In the genomic region with DNA sequence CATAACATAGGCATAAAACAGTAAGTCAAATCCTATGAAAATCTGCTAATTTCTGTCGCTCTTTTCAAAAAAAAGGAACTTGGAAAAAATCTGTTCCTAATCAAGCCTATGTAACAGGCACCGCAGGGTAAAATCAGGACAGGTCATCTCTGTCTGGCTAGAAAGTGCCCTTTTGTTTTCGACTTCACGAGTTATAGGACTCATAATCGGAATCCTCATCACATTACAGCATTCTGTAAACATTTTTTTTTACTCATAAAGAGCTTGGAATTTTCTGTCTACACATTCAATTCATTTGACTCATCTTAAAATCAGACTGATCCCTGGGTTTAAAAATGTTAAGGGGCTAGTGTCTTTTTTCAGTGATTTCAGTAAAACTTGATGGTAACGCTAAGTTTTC, we compare ENCODE assay signal across 1 cellular context.
A peak's percentile ranks its signal among the peaks of the same experiment; 100 is the strongest.
TF ChIP-seq lines count a peak whose summit lies in the region.

No MANE protein-coding gene starts in this region.

TF ChIP-seq in SK-N-SH, 30 proteins besides CTCF, POLR2A, EP300 and RAD21 (continued from another document):
- TF ChIP-seq, protein P1, sequence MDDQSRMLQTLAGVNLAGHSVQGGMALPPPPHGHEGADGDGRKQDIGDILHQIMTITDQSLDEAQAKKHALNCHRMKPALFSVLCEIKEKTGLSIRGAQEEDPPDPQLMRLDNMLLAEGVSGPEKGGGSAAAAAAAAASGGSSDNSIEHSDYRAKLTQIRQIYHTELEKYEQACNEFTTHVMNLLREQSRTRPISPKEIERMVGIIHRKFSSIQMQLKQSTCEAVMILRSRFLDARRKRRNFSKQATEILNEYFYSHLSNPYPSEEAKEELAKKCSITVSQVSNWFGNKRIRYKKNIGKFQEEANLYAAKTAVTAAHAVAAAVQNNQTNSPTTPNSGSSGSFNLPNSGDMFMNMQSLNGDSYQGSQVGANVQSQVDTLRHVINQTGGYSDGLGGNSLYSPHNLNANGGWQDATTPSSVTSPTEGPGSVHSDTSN (IDR thresholded peaks at IDR 0.05), result peak; percentile 80
- TF ChIP-seq TAF1 (IDR thresholded peaks at IDR 0.05; ENCODE audit: borderline replicate concordance, low read depth, low read length) (no peak), RXRA (IDR thresholded peaks at IDR 0.05; ENCODE audit: borderline replicate concordance, low read depth) (peak; percentile 88), SIN3A (IDR thresholded peaks at IDR 0.05; ENCODE audit: borderline replicate concordance, low read depth, low read length) (no peak), SMC3 (IDR thresholded peaks at IDR 0.05; ENCODE audit: low read depth, low read length) (no peak), NRF1 (IDR thresholded peaks at IDR 0.05; ENCODE audit: low read depth, low read length) (no peak), JUND (IDR thresholded peaks at IDR 0.05) (peak; percentile 90), ELF1 (IDR thresholded peaks at IDR 0.05) (no peak), TEAD4 (IDR thresholded peaks at IDR 0.05; ENCODE audit: borderline replicate concordance, insufficient read depth) (peak; percentile 93), FOSL2 (IDR thresholded peaks at IDR 0.05; ENCODE audit: borderline replicate concordance, low read depth) (peak; percentile 82), NFIC (IDR thresholded peaks at IDR 0.05; ENCODE audit: borderline replicate concordance) (peak; percentile 78), FOXM1 (IDR thresholded peaks at IDR 0.05; ENCODE audit: low read depth) (peak; percentile 80), YY1 (IDR thresholded peaks at IDR 0.05; ENCODE audit: low read depth) (0 out of 2 replicates have a peak, but pooled peaks have one; percentile 24), RCOR1 (IDR thresholded peaks at IDR 0.05; ENCODE audit: low read length) (peak; percentile 85)
- TF ChIP-seq, protein P2, sequence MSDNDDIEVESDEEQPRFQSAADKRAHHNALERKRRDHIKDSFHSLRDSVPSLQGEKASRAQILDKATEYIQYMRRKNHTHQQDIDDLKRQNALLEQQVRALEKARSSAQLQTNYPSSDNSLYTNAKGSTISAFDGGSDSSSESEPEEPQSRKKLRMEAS (IDR thresholded peaks at IDR 0.05; ENCODE audit: low read depth), result peak; percentile 45; the same call in 1 of the 2 replicates
- TF ChIP-seq, protein P3, sequence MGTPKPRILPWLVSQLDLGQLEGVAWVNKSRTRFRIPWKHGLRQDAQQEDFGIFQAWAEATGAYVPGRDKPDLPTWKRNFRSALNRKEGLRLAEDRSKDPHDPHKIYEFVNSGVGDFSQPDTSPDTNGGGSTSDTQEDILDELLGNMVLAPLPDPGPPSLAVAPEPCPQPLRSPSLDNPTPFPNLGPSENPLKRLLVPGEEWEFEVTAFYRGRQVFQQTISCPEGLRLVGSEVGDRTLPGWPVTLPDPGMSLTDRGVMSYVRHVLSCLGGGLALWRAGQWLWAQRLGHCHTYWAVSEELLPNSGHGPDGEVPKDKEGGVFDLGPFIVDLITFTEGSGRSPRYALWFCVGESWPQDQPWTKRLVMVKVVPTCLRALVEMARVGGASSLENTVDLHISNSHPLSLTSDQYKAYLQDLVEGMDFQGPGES (IDR thresholded peaks at IDR 0.05; ENCODE audit: low read depth, low read length), result no peak
- TF ChIP-seq, protein P4, sequence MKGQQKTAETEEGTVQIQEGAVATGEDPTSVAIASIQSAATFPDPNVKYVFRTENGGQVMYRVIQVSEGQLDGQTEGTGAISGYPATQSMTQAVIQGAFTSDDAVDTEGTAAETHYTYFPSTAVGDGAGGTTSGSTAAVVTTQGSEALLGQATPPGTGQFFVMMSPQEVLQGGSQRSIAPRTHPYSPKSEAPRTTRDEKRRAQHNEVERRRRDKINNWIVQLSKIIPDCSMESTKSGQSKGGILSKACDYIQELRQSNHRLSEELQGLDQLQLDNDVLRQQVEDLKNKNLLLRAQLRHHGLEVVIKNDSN (IDR thresholded peaks at IDR 0.05; ENCODE audit: borderline replicate concordance, low read depth), result no peak
- TF ChIP-seq, protein P5, sequence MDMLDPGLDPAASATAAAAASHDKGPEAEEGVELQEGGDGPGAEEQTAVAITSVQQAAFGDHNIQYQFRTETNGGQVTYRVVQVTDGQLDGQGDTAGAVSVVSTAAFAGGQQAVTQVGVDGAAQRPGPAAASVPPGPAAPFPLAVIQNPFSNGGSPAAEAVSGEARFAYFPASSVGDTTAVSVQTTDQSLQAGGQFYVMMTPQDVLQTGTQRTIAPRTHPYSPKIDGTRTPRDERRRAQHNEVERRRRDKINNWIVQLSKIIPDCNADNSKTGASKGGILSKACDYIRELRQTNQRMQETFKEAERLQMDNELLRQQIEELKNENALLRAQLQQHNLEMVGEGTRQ (IDR thresholded peaks at IDR 0.05; ENCODE audit: borderline replicate concordance, low read depth, low read length), result no peak
- TF ChIP-seq, protein P6, sequence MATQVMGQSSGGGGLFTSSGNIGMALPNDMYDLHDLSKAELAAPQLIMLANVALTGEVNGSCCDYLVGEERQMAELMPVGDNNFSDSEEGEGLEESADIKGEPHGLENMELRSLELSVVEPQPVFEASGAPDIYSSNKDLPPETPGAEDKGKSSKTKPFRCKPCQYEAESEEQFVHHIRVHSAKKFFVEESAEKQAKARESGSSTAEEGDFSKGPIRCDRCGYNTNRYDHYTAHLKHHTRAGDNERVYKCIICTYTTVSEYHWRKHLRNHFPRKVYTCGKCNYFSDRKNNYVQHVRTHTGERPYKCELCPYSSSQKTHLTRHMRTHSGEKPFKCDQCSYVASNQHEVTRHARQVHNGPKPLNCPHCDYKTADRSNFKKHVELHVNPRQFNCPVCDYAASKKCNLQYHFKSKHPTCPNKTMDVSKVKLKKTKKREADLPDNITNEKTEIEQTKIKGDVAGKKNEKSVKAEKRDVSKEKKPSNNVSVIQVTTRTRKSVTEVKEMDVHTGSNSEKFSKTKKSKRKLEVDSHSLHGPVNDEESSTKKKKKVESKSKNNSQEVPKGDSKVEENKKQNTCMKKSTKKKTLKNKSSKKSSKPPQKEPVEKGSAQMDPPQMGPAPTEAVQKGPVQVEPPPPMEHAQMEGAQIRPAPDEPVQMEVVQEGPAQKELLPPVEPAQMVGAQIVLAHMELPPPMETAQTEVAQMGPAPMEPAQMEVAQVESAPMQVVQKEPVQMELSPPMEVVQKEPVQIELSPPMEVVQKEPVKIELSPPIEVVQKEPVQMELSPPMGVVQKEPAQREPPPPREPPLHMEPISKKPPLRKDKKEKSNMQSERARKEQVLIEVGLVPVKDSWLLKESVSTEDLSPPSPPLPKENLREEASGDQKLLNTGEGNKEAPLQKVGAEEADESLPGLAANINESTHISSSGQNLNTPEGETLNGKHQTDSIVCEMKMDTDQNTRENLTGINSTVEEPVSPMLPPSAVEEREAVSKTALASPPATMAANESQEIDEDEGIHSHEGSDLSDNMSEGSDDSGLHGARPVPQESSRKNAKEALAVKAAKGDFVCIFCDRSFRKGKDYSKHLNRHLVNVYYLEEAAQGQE (IDR thresholded peaks at IDR 0.05; ENCODE audit: low read depth, low read length), result 0 out of 2 replicates have a peak, but pooled peaks have one; percentile 26
